ENCODE assay signal across 8 cellular contexts in the genomic region with DNA sequence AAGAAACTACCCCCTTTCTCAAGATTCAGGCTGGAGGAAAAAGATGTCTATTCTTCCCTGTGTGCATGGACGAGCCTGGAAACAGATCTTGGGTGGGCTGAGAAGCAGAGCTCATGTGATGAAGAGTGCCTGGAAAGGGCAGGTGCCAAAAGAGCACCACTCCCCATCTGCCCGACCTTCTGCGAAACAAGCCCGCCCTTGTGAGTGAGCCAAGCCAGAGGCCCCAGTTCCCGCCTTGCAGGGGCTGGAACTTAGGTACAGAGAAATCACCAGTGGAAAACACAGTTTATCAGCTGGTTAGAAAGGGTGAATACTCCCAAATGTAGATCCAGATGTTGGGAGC. TPM values are rescaled to one million over a fixed set of nuclear protein-coding genes. Genes with fewer than 3 reads are reported as not detected.
A peak's percentile ranks its signal among the peaks of the same experiment; 100 is the strongest.
DNase-seq lines count a peak whose midpoint lies in the region; ATAC-seq and TF ChIP-seq lines count a peak whose summit lies in the region.

No MANE protein-coding gene starts in this region.

- H2AFZ ChIP-seq in HCT116 (ENCODE audit: low read depth, low read length, poor library complexity, severe bottlenecking) (no peak overlapping the region), SK-N-SH (ENCODE audit: low read depth) (no peak overlapping the region), fibroblast of lung (ENCODE audit: low read length) (no peak overlapping the region)

- H3K27me3 Mint-ChIP-seq in progenitor cell of endocrine pancreas (no peaks in the 10 kb centered on the region), WTC11 (ENCODE audit: low read depth) (peaks cover 92% of the 10 kb centered on the region)

- TF ChIP-seq EP300 in SK-N-SH (IDR thresholded peaks at IDR 0.05; ENCODE audit: borderline replicate concordance in 1 of 2, low read depth in 1 of 2, low read length in 1 of 2) = no peak

- H3K36me3 ChIP-seq in HCT116 (ENCODE audit: control insufficient read depth in 1 of 2, insufficient read depth in 2 of 2, low read length in 2 of 2) (peaks cover 22 to 27% of the 10 kb centered on the region in 2 experiments), SK-N-SH (replicated peaks in 1 of 2; ENCODE audit: control insufficient read depth in 1 of 2, insufficient read depth in 2 of 2, low read length in 1 of 2) (peaks cover 26 to 27% of the 10 kb centered on the region in 2 experiments), fibroblast of lung (ENCODE audit: control insufficient read depth, insufficient read depth, low read length) (no peaks in the 10 kb centered on the region)

- no peak for DNase-seq in HCT116 (ENCODE audit: low read depth, low spot score)
- no peak for DNase-seq in SK-N-SH
- peak; percentile 43 to 71 for DNase-seq in fibroblast of lung (ENCODE audit: low read depth in 2 of 2)
- DNase-seq in progenitor cell of endocrine pancreas (ENCODE audit: low spot score, unreplicated experiment) = no peak
- DNase-seq in dedifferentiated amniotic fluid mesenchymal stem cell (ENCODE audit: extremely low spot score) = no peak
- DNase-seq in WTC11 (ENCODE audit: low spot score) = no peak
- DNase-seq in stimulated activated CD4-positive, alpha-beta T cell treated with anti-CD3 and anti-CD28 coated beads, Interleukin-4, amount 100 ng/mL, for 4 hours = no peak
- DNase-seq in stimulated activated CD4-positive, alpha-beta T cell treated with anti-CD3 and anti-CD28 coated beads, Interleukin-2, amount 100 ng/mL, for 48 hours = no peak

- no peaks in the 10 kb centered on the region for H3K9me3 Mint-ChIP-seq in progenitor cell of endocrine pancreas (ENCODE audit: low read depth)
- no peaks in the 10 kb centered on the region for H3K9me3 Mint-ChIP-seq in WTC11

- H3K4me1 ChIP-seq in HCT116 (ENCODE audit: control insufficient read depth in 1 of 2, insufficient read depth in 2 of 2, low read length in 2 of 2) (peaks cover 25 to 61% of the 10 kb centered on the region in 2 experiments), SK-N-SH (ENCODE audit: control insufficient read depth in 1 of 2, insufficient read depth in 2 of 2, low read depth in 1 of 2, low read length in 1 of 2) (peaks cover 44 to 45% of the 10 kb centered on the region in 2 experiments), fibroblast of lung (ENCODE audit: control insufficient read depth, extremely low read depth, insufficient read depth, low read length) (peaks cover 35% of the 10 kb centered on the region)

- H3K9me3 ChIP-seq in HCT116 (ENCODE audit: control insufficient read depth in 1 of 2, insufficient read depth in 1 of 2, low read depth in 1 of 2, low read length in 2 of 2) (no peaks in the 10 kb centered on the region), SK-N-SH (no peaks in the 10 kb centered on the region), fibroblast of lung (ENCODE audit: control insufficient read depth, insufficient read depth, low read depth, low read length) (no peaks in the 10 kb centered on the region)

- H3K27ac Mint-ChIP-seq in progenitor cell of endocrine pancreas (peak overlapping the region; percentile 95), WTC11 (no peak overlapping the region)

- no peaks in the 10 kb centered on the region for H3K9me2 ChIP-seq in HCT116 (ENCODE audit: insufficient read depth)
- no peaks in the 10 kb centered on the region for H3K9me2 ChIP-seq in SK-N-SH

- H3K36me3 Mint-ChIP-seq in progenitor cell of endocrine pancreas (ENCODE audit: insufficient read depth) (peaks cover 3% of the 10 kb centered on the region), WTC11 (no peaks in the 10 kb centered on the region)

- intact Hi-C loops in HCT116 (cut with micrococcal nuclease) = loop anchor here (10.0 kb wide), 1 partner anchor 223 kb away; no protein-coding TSS in a partner anchor

- CTCF ChIA-PET in HCT116 (lab: Charles Lee) (interaction anchor here (1.0 kb wide), 1 partner anchor 285 kb away, joined by 4 read pairs; no protein-coding TSS in a partner anchor), SK-N-SH (lab: Yijun Ruan, JAX) (interaction anchor here (2.0 to 2.6 kb wide), 2 partner anchors 19 to 52 kb away, joined by 10 to 18 read pairs; no protein-coding TSS in a partner anchor), WTC11 (lab: Charles Lee) (no interaction called here)

- TF ChIP-seq CTCF in HCT116 (IDR thresholded peaks at IDR 0.05 in 2 of 3, conservative IDR thresholded peaks at IDR 0.05 in 1 of 3; ENCODE audit: borderline replicate concordance in 1 of 3, insufficient read depth in 1 of 3, low read depth in 2 of 3, low read length in 2 of 3) (no peak), SK-N-SH (IDR thresholded peaks at IDR 0.05) (no peak), fibroblast of lung (conservative IDR thresholded peaks at IDR 0.05 in 1 of 2, IDR thresholded peaks at IDR 0.05 in 1 of 2; ENCODE audit: low read depth in 1 of 2, low read length in 2 of 2) (no peak), progenitor cell of endocrine pancreas (IDR thresholded peaks at IDR 0.05; ENCODE audit: unreplicated experiment) (no peak), WTC11 (IDR thresholded peaks at IDR 0.05) (no peak)

- H3K79me2 ChIP-seq in HCT116 (ENCODE audit: insufficient read depth, low read length) (peaks cover 69% of the 10 kb centered on the region), SK-N-SH (ENCODE audit: insufficient read depth) (peaks cover 71% of the 10 kb centered on the region), fibroblast of lung (ENCODE audit: control insufficient read depth, insufficient read depth, low read length) (peaks cover 71% of the 10 kb centered on the region)

- POLR2A ChIA-PET in HCT116 (lab: Charles Lee) = interaction anchor here (1.0 kb wide), 1 partner anchor 27 kb away, joined by 3 read pairs; no protein-coding TSS in a partner anchor
- POLR2A ChIA-PET in SK-N-SH (lab: Yijun Ruan, JAX) = interaction anchor here (2.4 kb wide), 1 partner anchor 16 kb away, joined by 10 read pairs; no protein-coding TSS in a partner anchor
- POLR2A ChIA-PET in WTC11 (lab: Charles Lee) = interaction anchor here (0.5 kb wide), 1 partner anchor 950 kb away, joined by 3 read pairs; no protein-coding TSS in a partner anchor

- WGBS in SK-N-SH (ENCODE audit: low lambda C conversion rate) = 22% methylated on average over 5 of the region's 5 CpGs

- RAD21 ChIA-PET in HCT116 (lab: Charles Lee; ENCODE audit: low non-redundant PET in 1 of 2, low total read pairs in 2 of 2, uncharacterized antibody in 2 of 2, unreplicated experiment in 2 of 2) = no interaction called here

- H4K20me1 ChIP-seq in HCT116 (ENCODE audit: insufficient read depth) (no peaks in the 10 kb centered on the region), SK-N-SH (ENCODE audit: insufficient read depth) (peaks cover 24% of the 10 kb centered on the region), fibroblast of lung (ENCODE audit: control insufficient read depth, extremely low read depth, insufficient read depth, low read length) (no peaks in the 10 kb centered on the region)

- H3K4me1 Mint-ChIP-seq in progenitor cell of endocrine pancreas (ENCODE audit: low read depth) = peaks cover 62% of the 10 kb centered on the region
- peaks cover 34% of the 10 kb centered on the region for H3K4me1 Mint-ChIP-seq in WTC11

- H3K27ac ChIP-seq in HCT116 (ENCODE audit: low read depth, low read length) (peak overlapping the region; percentile 85), SK-N-SH (ENCODE audit: low read depth in 2 of 2, low read length in 1 of 2) (peak overlapping the region; percentile 89 to 97), fibroblast of lung (ENCODE audit: insufficient read depth, low read length) (peak overlapping the region; percentile 89)

- no peak for TF ChIP-seq POLR2A in HCT116 (IDR thresholded peaks at IDR 0.05; ENCODE audit: borderline replicate concordance, extremely low read depth, insufficient read depth, insufficient read length)

- H3F3A ChIP-seq in SK-N-SH (replicated peaks; ENCODE audit: insufficient read depth) = peaks cover 45% of the 10 kb centered on the region

- H3K4me3 Mint-ChIP-seq in progenitor cell of endocrine pancreas (ENCODE audit: low read depth) (peak overlapping the region; percentile 83), WTC11 (no peak overlapping the region)

- TF ChIP-seq RAD21 in HCT116 (IDR thresholded peaks at IDR 0.05; ENCODE audit: low read depth) (no peak), SK-N-SH (IDR thresholded peaks at IDR 0.05; ENCODE audit: low read length) (no peak)

- H3K4me2 ChIP-seq in HCT116 (ENCODE audit: low read length) = peak overlapping the region; percentile 90
- H3K4me2 ChIP-seq in SK-N-SH = peak overlapping the region; percentile 84
- peak overlapping the region; percentile 98 for H3K4me2 ChIP-seq in fibroblast of lung (ENCODE audit: extremely low read depth, insufficient read depth, low read length)

- BruUV-seq in HCT116 (replicated peaks; lab: Mats Ljungman, UMichigan) = no TSS peak

- no peak for ATAC-seq in HCT116
- ATAC-seq in WTC11 = no peak

- H3K27me3 ChIP-seq in HCT116 (ENCODE audit: insufficient read depth, low read length) (no peaks in the 10 kb centered on the region), SK-N-SH (ENCODE audit: insufficient read depth) (no peaks in the 10 kb centered on the region), fibroblast of lung (ENCODE audit: control insufficient read depth, insufficient read depth, low read length) (no peaks in the 10 kb centered on the region)

- peak overlapping the region; percentile 69 to 81 for H3K4me3 ChIP-seq in HCT116 (replicated peaks in 1 of 2; ENCODE audit: low read depth in 1 of 2, low read length in 2 of 2)
- peak overlapping the region; percentile 68 to 78 for H3K4me3 ChIP-seq in SK-N-SH (ENCODE audit: low read depth in 2 of 2, low read length in 1 of 2)
- H3K4me3 ChIP-seq in fibroblast of lung (replicated peaks in 1 of 4; ENCODE audit: control extremely low read depth in 1 of 4, insufficient read depth in 1 of 4, low read depth in 3 of 4, low read length in 4 of 4) = peak overlapping the region; percentile 53 to 96 (median 84)

- H3K9ac ChIP-seq in HCT116 (ENCODE audit: low read length) (peak overlapping the region; percentile 76), SK-N-SH (peak overlapping the region; percentile 94), fibroblast of lung (ENCODE audit: insufficient read depth, low read length) (peak overlapping the region; percentile 84)

TF ChIP-seq in SK-N-SH, 30 proteins besides CTCF, POLR2A, EP300 and RAD21 (continues in another document):
- TF ChIP-seq GATA2 (CRISPR knock-in tag; IDR thresholded peaks at IDR 0.05) (no peak), RCOR1 (IDR thresholded peaks at IDR 0.05; ENCODE audit: low read length) (no peak)

RNA-seq across cellular contexts. Expression of gene A3GALT2, which starts 26.7 kb away (rescaled TPM):
- total RNA-seq in HCT116 (2021; ENCODE audit: unreplicated experiment) (not detected), fibroblast of lung (not detected in 2 replicates), progenitor cell of endocrine pancreas (0.29 and 0.40 TPM in 2 replicates), WTC11 (2021) (not detected in 3 replicates)
- not detected in 2 replicates for polyA plus RNA-seq in HCT116 (2012)
- polyA plus RNA-seq in SK-N-SH (2012; rRNA removed) (0.07 TPM in 1 of 2 replicates, not detected in the other), fibroblast of lung (not detected in 2 replicates)
- 0.03 TPM in 1 of 2 replicates, not detected in the other for polyA plus RNA-seq in SK-N-SH (2012; cell fraction: cytosol; rRNA removed)
- 0.60 and 0.71 TPM in 2 replicates for polyA plus RNA-seq in SK-N-SH (2012; cell fraction: nucleus; rRNA removed)
- not detected in 2 replicates for polyA plus RNA-seq in fibroblast of lung (2012)
- not detected in 2 replicates for polyA minus RNA-seq in fibroblast of lung (ENCODE audit: low replicate concordance)

Comparison
In these comparisons a context has a peak if more than half of its experiments do, and no peak if none do; other contexts are left out.
1. DNase-seq: peak in fibroblast of lung (2 of 2); none in HCT116 (single experiment), SK-N-SH (single experiment), progenitor cell of endocrine pancreas (single experiment), dedifferentiated amniotic fluid mesenchymal stem cell (single experiment), WTC11 (single experiment), stimulated activated CD4-positive, alpha-beta T cell treated with anti-CD3 and anti-CD28 coated beads, Interleukin-4, amount 100 ng/mL, for 4 hours (0 of 2) and stimulated activated CD4-positive, alpha-beta T cell treated with anti-CD3 and anti-CD28 coated beads, Interleukin-2, amount 100 ng/mL, for 48 hours (0 of 2).
2. Peak in every context shown above with its lines, with median percentiles within 50 percentile points of each other: H3K27ac ChIP-seq, H3K4me2 ChIP-seq, H3K4me3 ChIP-seq and H3K9ac ChIP-seq.